28 cellular contexts compared by ENCODE assay signal in genomic region chr4:139899346-139899745, GRCh38.
DNase-seq lines count a peak whose midpoint lies in the region; ATAC-seq, FAIRE-seq and TF ChIP-seq lines count a peak whose summit lies in the region.
"Had no signal": no experiment of that assay in that cellular context is flagged by ENCODE, and none has a peak within 500 bp of the region (broad histone marks: within the 10 kb centered on the region; RNA-seq: fewer than 3 reads in every experiment).

No MANE protein-coding gene starts in this region.

- H2AFZ ChIP-seq in HepG2 (ENCODE audit: low read length): no peak overlapping the region

- TF ChIP-seq CTCF in liver (IDR thresholded peaks at IDR 0.05; ENCODE audit: low read depth, low read length, missing input control) (no peak), HepG2 (CRISPR knock-in tag; IDR thresholded peaks at IDR 0.05) (no peak), nephron (IDR thresholded peaks at IDR 0.05; ENCODE audit: unreplicated experiment in 3 of 3) (no peak)

- no peak for FAIRE-seq in HepG2 (lab: Jason Lieb, UNC)
- FAIRE-seq: A204.1, GM12878, GM12892, GM18507 had no signal

- ATAC-seq in HepG2 (no peak), left lobe of liver (peak; percentile 71)
- ATAC-seq in activated T-cell treated with anti-CD3 and anti-CD28 coated beads, Interleukin-2, amount 50 U/mL, for 72 hours (replicated peaks in 1 of 2): no peak
- ATAC-seq: GM12878 had no signal

- peaks cover 8% of the 10 kb centered on the region for H3K36me3 Mint-ChIP-seq in nephron (ENCODE audit: low read depth)
- H3K36me3 Mint-ChIP-seq in activated T-cell treated with anti-CD3 and anti-CD28 coated beads, Interleukin-2, amount 50 U/mL, for 72 hours (ENCODE audit: insufficient read depth in 2 of 2): peaks cover 2 to 4% of the 10 kb centered on the region in 2 donors
- H3K36me3 Mint-ChIP-seq: CD4-positive, alpha-beta memory T cell; CD4-positive, CD25-positive, alpha-beta regulatory T cell; CD8-positive, alpha-beta memory T cell had no signal

- H3K79me2 ChIP-seq in HepG2 (ENCODE audit: insufficient read depth, low read length): no peaks in the 10 kb centered on the region

- H3K27me3 Mint-ChIP-seq in nephron (ENCODE audit: low read depth): no peaks in the 10 kb centered on the region
- H3K27me3 Mint-ChIP-seq in activated T-cell treated with anti-CD3 and anti-CD28 coated beads, Interleukin-2, amount 50 U/mL, for 72 hours (ENCODE audit: low read depth): peaks cover 6% of the 10 kb centered on the region
- H3K27me3 Mint-ChIP-seq: CD8-positive, alpha-beta memory T cell had no signal

- POLR2A ChIA-PET in HepG2 (lab: Yijun Ruan, JAX): no interaction called here

- peaks cover 2% of the 10 kb centered on the region for H3K9me3 Mint-ChIP-seq in nephron
- H3K9me3 Mint-ChIP-seq in activated T-cell treated with anti-CD3 and anti-CD28 coated beads, Interleukin-2, amount 50 U/mL, for 72 hours: no peaks in the 10 kb centered on the region
- H3K9me3 Mint-ChIP-seq: CD4-positive, CD25-positive, alpha-beta regulatory T cell had no signal

- H3K27ac Mint-ChIP-seq in nephron: peak overlapping the region in 2 of 3 experiments; percentile 51 to 56
- H3K27ac Mint-ChIP-seq in activated T-cell treated with anti-CD3 and anti-CD28 coated beads, Interleukin-2, amount 50 U/mL, for 72 hours: no peak overlapping the region
- H3K27ac Mint-ChIP-seq: CD4-positive, CD25-positive, alpha-beta regulatory T cell had no signal

- in situ Hi-C loops in HepG2 (cut with HindIII; ENCODE audit: extremely low pct_ligation_motif_present, low pct_unique_long_range_greater_than_20kb): no loop called here

- BruUV-seq in HepG2 (replicated peaks; lab: Mats Ljungman, UMichigan): no TSS peak

- H3K4me1 ChIP-seq in liver (ENCODE audit: control insufficient read depth in 4 of 4, insufficient read depth in 4 of 4, low read length in 3 of 4) (peaks cover 3 to 12% (median 7%) of the 10 kb centered on the region in 4 donors), HepG2 (ENCODE audit: insufficient read depth, low read length) (no peaks in the 10 kb centered on the region)

- no peak overlapping the region for H3K4me3 ChIP-seq in liver (ENCODE audit: low read depth in 1 of 3, low read length in 3 of 3)
- H3K4me3 ChIP-seq in HepG2 (replicated peaks in 1 of 3; ENCODE audit: insufficient read depth in 1 of 3, low read depth in 2 of 3, low read length in 3 of 3): no peak overlapping the region
- H3K4me3 ChIP-seq: BLaER1, GM12878 had no signal

- H3K4me3 Mint-ChIP-seq in nephron: no peak overlapping the region
- no peak overlapping the region for H3K4me3 Mint-ChIP-seq in activated T-cell treated with anti-CD3 and anti-CD28 coated beads, Interleukin-2, amount 50 U/mL, for 72 hours
- H3K4me3 Mint-ChIP-seq: CD14-positive monocyte; CD4-positive, CD25-positive, alpha-beta regulatory T cell had no signal

- intact Hi-C loops in HepG2 (cut with micrococcal nuclease; ENCODE audit: unreplicated experiment): no loop called here

- no peaks in the 10 kb centered on the region for H3K9me3 ChIP-seq in liver (ENCODE audit: control insufficient read depth in 4 of 4, low read length in 3 of 4)
- no peaks in the 10 kb centered on the region for H3K9me3 ChIP-seq in HepG2 (ENCODE audit: low read length)
- H3K9me3 ChIP-seq: BE2C, BLaER1 had no signal

- H3K27me3 ChIP-seq in liver (ENCODE audit: control insufficient read depth in 4 of 4, insufficient read depth in 4 of 4, low read length in 3 of 4): no peaks in the 10 kb centered on the region
- peaks cover 0 to 9% of the 10 kb centered on the region in 2 experiments; a peak in 1 of 5 replicates for H3K27me3 ChIP-seq in HepG2 (ENCODE audit: control insufficient read depth in 1 of 2, insufficient read depth in 2 of 2, low read length in 2 of 2)
- H3K27me3 ChIP-seq: BE2C, BLaER1 had no signal

- no peaks in the 10 kb centered on the region for H4K20me1 ChIP-seq in HepG2 (ENCODE audit: insufficient read depth, low read length)

- H3K4me2 ChIP-seq in HepG2 (ENCODE audit: low read depth, low read length): no peak overlapping the region
- H3K4me2 ChIP-seq: BLaER1 had no signal

- no peak for TF ChIP-seq POLR2A in HepG2 (IDR thresholded peaks at IDR 0.05; ENCODE audit: insufficient read depth in 1 of 2, low read depth in 2 of 2, low read length in 2 of 2)

- no peaks in the 10 kb centered on the region for H3K36me3 ChIP-seq in liver (ENCODE audit: control insufficient read depth in 4 of 4, insufficient read depth in 3 of 4, low read depth in 1 of 4, low read length in 3 of 4)
- no peaks in the 10 kb centered on the region for H3K36me3 ChIP-seq in HepG2 (replicated peaks in 1 of 2; ENCODE audit: control insufficient read depth in 1 of 2, insufficient read depth in 2 of 2, low read length in 2 of 2)
- H3K36me3 ChIP-seq: BE2C, BLaER1 had no signal

- TF ChIP-seq EP300 in HepG2 (IDR thresholded peaks at IDR 0.05; ENCODE audit: low read depth in 2 of 2, low read length in 2 of 2) (no peak), HepG2 (CRISPR knock-in tag; IDR thresholded peaks at IDR 0.05; ENCODE audit: borderline replicate concordance) (no peak)

- no peak overlapping the region for H3K9ac ChIP-seq in liver (ENCODE audit: low read depth in 1 of 2, low read length in 2 of 2)
- no peak overlapping the region for H3K9ac ChIP-seq in HepG2 (ENCODE audit: insufficient read depth, low read depth, low read length)
- H3K9ac ChIP-seq: BLaER1 had no signal

- TF ChIP-seq RAD21 in liver (IDR thresholded peaks at IDR 0.05) (peak in 1 of 2 donors; percentile 26), HepG2 (CRISPR knock-in tag; IDR thresholded peaks at IDR 0.05) (no peak)

- H3K4me1 Mint-ChIP-seq in nephron: peaks cover 52% of the 10 kb centered on the region
- H3K4me1 Mint-ChIP-seq in activated T-cell treated with anti-CD3 and anti-CD28 coated beads, Interleukin-2, amount 50 U/mL, for 72 hours (ENCODE audit: low read depth): peaks cover 22% of the 10 kb centered on the region

- H3K27ac ChIP-seq in liver (ENCODE audit: low read depth in 1 of 2, low read length in 2 of 2) (no peak overlapping the region), HepG2 (ENCODE audit: extremely low read length, insufficient read depth, low read length) (no peak overlapping the region)
- H3K27ac ChIP-seq: BLaER1 had no signal

- DNase-seq in HepG2 (ENCODE audit: low spot score): no peak
- no peak for DNase-seq in left lobe of liver (ENCODE audit: low spot score)
- no peak for DNase-seq in activated T-cell treated with anti-CD3 and anti-CD28 coated beads, Interleukin-2, amount 50 U/mL, for 72 hours
- no peak for DNase-seq in superior temporal gyrus (ENCODE audit: extremely low spot score)
- no peak for DNase-seq in central memory CD4-positive, alpha-beta T cell
- DNase-seq: 8988T; ACHN; BE2C; C1 segment of cervical spinal cord; CD4-positive, alpha-beta memory T cell; CD4-positive, CD25-positive, alpha-beta regulatory T cell; CD8-positive, alpha-beta memory T cell; COR-L47; DMS 273 treated with DMSO at 0.1 percent for 48 hours; DMS153; DMS53; DMS79; DND-41; EL; GDM1 had no signal

- 64% methylated on average over 4 of the region's 4 CpGs for WGBS in liver
- WGBS in HepG2 (ENCODE audit: low lambda C conversion rate): 66% methylated on average over 4 of the region's 4 CpGs

- CTCF ChIA-PET in HepG2 (lab: Yijun Ruan, JAX; ENCODE audit: low intra/inter-chr PET ratio, low total read pairs): no interaction called here

TF ChIP-seq in liver, 16 proteins besides CTCF, POLR2A, EP300 and RAD21:
- TF ChIP-seq SP1 (IDR thresholded peaks at IDR 0.05): peak; percentile 39
- TF ChIP-seq EGR1 (IDR thresholded peaks at IDR 0.05; ENCODE audit: low read depth in 2 of 2): no peak
- peak; percentile 62 to 79 for TF ChIP-seq HNF4A (conservative IDR thresholded peaks at IDR 0.05)

TF ChIP-seq in HepG2, 621 proteins besides CTCF, POLR2A, EP300 and RAD21:
- TF ChIP-seq, protein P1, sequence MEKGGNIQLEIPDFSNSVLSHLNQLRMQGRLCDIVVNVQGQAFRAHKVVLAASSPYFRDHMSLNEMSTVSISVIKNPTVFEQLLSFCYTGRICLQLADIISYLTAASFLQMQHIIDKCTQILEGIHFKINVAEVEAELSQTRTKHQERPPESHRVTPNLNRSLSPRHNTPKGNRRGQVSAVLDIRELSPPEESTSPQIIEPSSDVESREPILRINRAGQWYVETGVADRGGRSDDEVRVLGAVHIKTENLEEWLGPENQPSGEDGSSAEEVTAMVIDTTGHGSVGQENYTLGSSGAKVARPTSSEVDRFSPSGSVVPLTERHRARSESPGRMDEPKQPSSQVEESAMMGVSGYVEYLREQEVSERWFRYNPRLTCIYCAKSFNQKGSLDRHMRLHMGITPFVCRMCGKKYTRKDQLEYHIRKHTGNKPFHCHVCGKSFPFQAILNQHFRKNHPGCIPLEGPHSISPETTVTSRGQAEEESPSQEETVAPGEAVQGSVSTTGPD (CRISPR knock-in tag; IDR thresholded peaks at IDR 0.05): no peak
- TF ChIP-seq, protein P2, sequence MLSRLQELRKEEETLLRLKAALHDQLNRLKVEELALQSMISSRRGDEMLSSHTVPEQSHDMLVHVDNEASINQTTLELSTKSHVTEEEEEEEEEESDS (CRISPR knock-in tag; IDR thresholded peaks at IDR 0.05; ENCODE audit: borderline replicate concordance): no peak
- TF ChIP-seq, protein P3, sequence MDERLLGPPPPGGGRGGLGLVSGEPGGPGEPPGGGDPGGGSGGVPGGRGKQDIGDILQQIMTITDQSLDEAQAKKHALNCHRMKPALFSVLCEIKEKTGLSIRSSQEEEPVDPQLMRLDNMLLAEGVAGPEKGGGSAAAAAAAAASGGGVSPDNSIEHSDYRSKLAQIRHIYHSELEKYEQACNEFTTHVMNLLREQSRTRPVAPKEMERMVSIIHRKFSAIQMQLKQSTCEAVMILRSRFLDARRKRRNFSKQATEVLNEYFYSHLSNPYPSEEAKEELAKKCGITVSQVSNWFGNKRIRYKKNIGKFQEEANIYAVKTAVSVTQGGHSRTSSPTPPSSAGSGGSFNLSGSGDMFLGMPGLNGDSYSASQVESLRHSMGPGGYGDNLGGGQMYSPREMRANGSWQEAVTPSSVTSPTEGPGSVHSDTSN (CRISPR knock-in tag; IDR thresholded peaks at IDR 0.05): no peak
- TF ChIP-seq MTA3 (CRISPR knock-in tag; IDR thresholded peaks at IDR 0.05): no peak
- TF ChIP-seq ZNF546 (CRISPR knock-in tag; conservative IDR thresholded peaks at IDR 0.05): no peak
- TF ChIP-seq KLF13 (CRISPR knock-in tag; IDR thresholded peaks at IDR 0.05): no peak
- no peak for TF ChIP-seq NR1H2 (CRISPR knock-in tag; IDR thresholded peaks at IDR 0.05; ENCODE audit: borderline replicate concordance, low read depth)
